Comparison of ENCODE assay signal across 8 cellular contexts in genomic region chr3:128617557-128618397, GRCh38. TPM values are rescaled to one million over a fixed set of nuclear protein-coding genes. Genes with fewer than 3 reads are reported as not detected.
DNase-seq lines count a peak whose midpoint lies in the region; ATAC-seq and TF ChIP-seq lines count a peak whose summit lies in the region.

No MANE protein-coding gene starts in this region.

- H2AFZ ChIP-seq in PC-9: no peak overlapping the region

- intact Hi-C loops in PC-9 (cut with micrococcal nuclease; ENCODE audit: unreplicated experiment): no loop called here

- POLR2A ChIA-PET in PC-9 (lab: Charles Lee; ENCODE audit: unreplicated experiment): interaction anchor here (0.7 kb wide), 1 partner anchor 63 kb away, joined by 5 read pairs; no protein-coding TSS in a partner anchor

- no peaks in the 10 kb centered on the region for H3K27me3 ChIP-seq in PC-9 (ENCODE audit: insufficient read depth, low read depth)

- no peaks in the 10 kb centered on the region for H3K9me3 ChIP-seq in PC-9 (ENCODE audit: insufficient read depth, low read depth)

- H3K36me3 Mint-ChIP-seq in activated T-cell treated with anti-CD3 and anti-CD28 coated beads, Interleukin-2, amount 50 U/mL, for 72 hours (ENCODE audit: insufficient read depth in 2 of 2): peaks cover 23 to 32% of the 10 kb centered on the region in 2 donors
- peaks cover 0 to 8% of the 10 kb centered on the region in 2 donors for H3K36me3 Mint-ChIP-seq in naive B cell
- peaks cover 42% of the 10 kb centered on the region for H3K36me3 Mint-ChIP-seq in stimulated activated memory B cell treated with anti-CD40 and anti-IgM and Interleukin-4, amounts not matched to agents 10 μg/mL and 1 μg/mL and 100 μg/mL, for 72 hours

- H3K27ac ChIP-seq in PC-9: no peak overlapping the region

- no peaks in the 10 kb centered on the region for H3K9me3 Mint-ChIP-seq in activated T-cell treated with anti-CD3 and anti-CD28 coated beads, Interleukin-2, amount 50 U/mL, for 72 hours
- no peaks in the 10 kb centered on the region for H3K9me3 Mint-ChIP-seq in naive B cell
- no peaks in the 10 kb centered on the region for H3K9me3 Mint-ChIP-seq in stimulated activated memory B cell treated with anti-CD40 and anti-IgM and Interleukin-4, amounts not matched to agents 10 μg/mL and 1 μg/mL and 100 μg/mL, for 72 hours

- H3K9me2 ChIP-seq in PC-9 (ENCODE audit: insufficient read depth): no peaks in the 10 kb centered on the region

- DNase-seq in DMS153 (lab: John Stamatoyannopoulos, UW) (peak; percentile 89), PC-9 (no peak), fibroblast of gingiva (ENCODE audit: low read depth) (peak; percentile 95), naive B cell (peak; percentile 99)
- DNase-seq in Jurkat, Clone E6-1 (ENCODE audit: low read depth, low spot score): peak; percentile 94
- peak; percentile 99 for DNase-seq in activated T-cell treated with anti-CD3 and anti-CD28 coated beads, Interleukin-2, amount 50 U/mL, for 72 hours

- peak; percentile 84 for ATAC-seq in GM21576 (IDR thresholded peaks at IDR 0.05; ENCODE audit: unreplicated experiment)
- peak; percentile 85 to 89 for ATAC-seq in activated T-cell treated with anti-CD3 and anti-CD28 coated beads, Interleukin-2, amount 50 U/mL, for 72 hours (replicated peaks in 1 of 2)
- ATAC-seq in naive B cell (ENCODE audit: low read depth in 2 of 2): peak; percentile 89 to 91
- peak; percentile 96 for ATAC-seq in stimulated activated memory B cell treated with anti-CD40 and anti-IgM and Interleukin-4, amounts not matched to agents 10 μg/mL and 1 μg/mL and 100 μg/mL, for 72 hours

- H3K4me1 ChIP-seq in PC-9 (replicated peaks; ENCODE audit: insufficient read depth): no peaks in the 10 kb centered on the region

- peak; percentile 53; the same call in 1 of the 2 replicates for TF ChIP-seq CTCF in PC-9 (conservative IDR thresholded peaks at IDR 0.05)

- CTCF ChIA-PET in PC-9 (lab: Charles Lee): no interaction called here

- peak overlapping the region; percentile 92 to 93 for H3K4me3 Mint-ChIP-seq in activated T-cell treated with anti-CD3 and anti-CD28 coated beads, Interleukin-2, amount 50 U/mL, for 72 hours
- peak overlapping the region; percentile 94 to 99 (median 98) for H3K4me3 Mint-ChIP-seq in naive B cell
- peak overlapping the region; percentile 90 for H3K4me3 Mint-ChIP-seq in stimulated activated memory B cell treated with anti-CD40 and anti-IgM and Interleukin-4, amounts not matched to agents 10 μg/mL and 1 μg/mL and 100 μg/mL, for 72 hours

- H3F3A ChIP-seq in PC-9 (ENCODE audit: insufficient read depth, low read depth): peaks cover 13% of the 10 kb centered on the region; the same call in 1 of the 2 replicates

- H3K4me3 ChIP-seq in Jurkat, Clone E6-1 (ENCODE audit: low read length): peak overlapping the region; percentile 78
- H3K4me3 ChIP-seq in PC-9: no peak overlapping the region

- no TSS peak for BruUV-seq in PC-9 (replicated peaks; lab: Mats Ljungman, UMichigan)

- H3K27ac Mint-ChIP-seq in activated T-cell treated with anti-CD3 and anti-CD28 coated beads, Interleukin-2, amount 50 U/mL, for 72 hours: peak overlapping the region; percentile 96
- H3K27ac Mint-ChIP-seq in naive B cell: peak overlapping the region; percentile 89 to 98 (median 98)
- peak overlapping the region; percentile 96 for H3K27ac Mint-ChIP-seq in stimulated activated memory B cell treated with anti-CD40 and anti-IgM and Interleukin-4, amounts not matched to agents 10 μg/mL and 1 μg/mL and 100 μg/mL, for 72 hours

- no peaks in the 10 kb centered on the region for H3K79me2 ChIP-seq in PC-9 (ENCODE audit: low read depth)

- H3K27me3 Mint-ChIP-seq in activated T-cell treated with anti-CD3 and anti-CD28 coated beads, Interleukin-2, amount 50 U/mL, for 72 hours (ENCODE audit: low read depth): no peaks in the 10 kb centered on the region
- H3K27me3 Mint-ChIP-seq in naive B cell: no peaks in the 10 kb centered on the region
- H3K27me3 Mint-ChIP-seq in stimulated activated memory B cell treated with anti-CD40 and anti-IgM and Interleukin-4, amounts not matched to agents 10 μg/mL and 1 μg/mL and 100 μg/mL, for 72 hours: no peaks in the 10 kb centered on the region

- peaks cover 41% of the 10 kb centered on the region for H3K4me1 Mint-ChIP-seq in activated T-cell treated with anti-CD3 and anti-CD28 coated beads, Interleukin-2, amount 50 U/mL, for 72 hours (ENCODE audit: low read depth)
- H3K4me1 Mint-ChIP-seq in naive B cell: peaks cover 23 to 25% (median 24%) of the 10 kb centered on the region in 3 donors
- peaks cover 37% of the 10 kb centered on the region for H3K4me1 Mint-ChIP-seq in stimulated activated memory B cell treated with anti-CD40 and anti-IgM and Interleukin-4, amounts not matched to agents 10 μg/mL and 1 μg/mL and 100 μg/mL, for 72 hours

- peaks cover 29% of the 10 kb centered on the region for H4K20me1 ChIP-seq in PC-9 (ENCODE audit: insufficient read depth)

- H3K36me3 ChIP-seq in PC-9 (ENCODE audit: low read depth): peaks cover 33% of the 10 kb centered on the region

- no peak overlapping the region for H3K4me2 ChIP-seq in PC-9

RNA-seq across cellular contexts. Expression of gene RPN1, which starts 32.8 kb away (rescaled TPM):
- polyA plus RNA-seq in Jurkat, Clone E6-1 (2012; ENCODE audit: insufficient read depth, insufficient read length): 165 TPM
- 185 and 191 TPM in 2 replicates for total RNA-seq in PC-9 (2021)
- 100 to 1,000 TPM; 155 to 179 TPM for total RNA-seq in activated T-cell treated with anti-CD3 and anti-CD28 coated beads, Interleukin-2, amount 50 U/mL, for 72 hours
- polyA plus RNA-seq in naive B cell (ENCODE audit: low read depth in 6 of 6): 100 to 1,000 TPM; 176 to 255 (median 193) TPM

Comparison
In these comparisons a context has a peak if more than half of its experiments do, and no peak if none do; other contexts are left out.
1. DNase-seq: peak in DMS153 (single experiment), Jurkat, Clone E6-1 (single experiment), activated T-cell treated with anti-CD3 and anti-CD28 coated beads, Interleukin-2, amount 50 U/mL, for 72 hours (2 of 2), fibroblast of gingiva (single experiment) and naive B cell (single experiment); none in PC-9 (0 of 2).
2. Peak in every context shown above with its lines, with median percentiles within 50 percentile points of each other: ATAC-seq, H3K27ac Mint-ChIP-seq and H3K4me3 Mint-ChIP-seq.